1 cellular context compared by ENCODE assay signal in the genomic region with DNA sequence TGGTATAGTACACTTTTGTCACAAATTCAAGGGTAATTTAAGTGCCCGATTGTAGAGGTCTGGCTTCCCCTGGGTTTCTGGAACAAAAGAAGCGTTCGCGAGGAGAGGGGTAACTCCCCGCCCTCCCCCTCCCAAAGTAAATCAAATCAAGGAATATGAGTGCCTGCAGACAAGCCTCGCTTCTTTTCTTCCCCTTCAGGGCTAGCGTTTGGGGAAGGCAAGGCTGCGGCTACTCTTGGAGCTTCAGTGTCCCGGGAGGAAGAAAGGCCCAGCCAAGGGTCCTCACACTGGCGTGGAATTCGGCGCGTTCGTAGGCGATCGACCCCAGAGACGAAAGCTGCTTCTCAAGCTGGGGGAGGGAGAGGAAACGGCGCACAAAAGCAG.
TF ChIP-seq lines count a peak whose summit lies in the region.

No MANE protein-coding gene starts in this region.

TF ChIP-seq in HepG2, 621 proteins besides CTCF, POLR2A, EP300 and RAD21 (continued from another document):
- TF ChIP-seq, protein P1, sequence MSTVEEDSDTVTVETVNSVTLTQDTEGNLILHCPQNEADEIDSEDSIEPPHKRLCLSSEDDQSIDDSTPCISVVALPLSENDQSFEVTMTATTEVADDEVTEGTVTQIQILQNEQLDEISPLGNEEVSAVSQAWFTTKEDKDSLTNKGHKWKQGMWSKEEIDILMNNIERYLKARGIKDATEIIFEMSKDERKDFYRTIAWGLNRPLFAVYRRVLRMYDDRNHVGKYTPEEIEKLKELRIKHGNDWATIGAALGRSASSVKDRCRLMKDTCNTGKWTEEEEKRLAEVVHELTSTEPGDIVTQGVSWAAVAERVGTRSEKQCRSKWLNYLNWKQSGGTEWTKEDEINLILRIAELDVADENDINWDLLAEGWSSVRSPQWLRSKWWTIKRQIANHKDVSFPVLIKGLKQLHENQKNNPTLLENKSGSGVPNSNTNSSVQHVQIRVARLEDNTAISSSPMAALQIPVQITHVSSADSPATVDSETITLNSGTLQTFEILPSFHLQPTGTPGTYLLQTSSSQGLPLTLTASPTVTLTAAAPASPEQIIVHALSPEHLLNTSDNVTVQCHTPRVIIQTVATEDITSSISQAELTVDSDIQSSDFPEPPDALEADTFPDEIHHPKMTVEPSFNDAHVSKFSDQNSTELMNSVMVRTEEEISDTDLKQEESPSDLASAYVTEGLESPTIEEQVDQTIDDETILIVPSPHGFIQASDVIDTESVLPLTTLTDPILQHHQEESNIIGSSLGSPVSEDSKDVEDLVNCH (CRISPR knock-in tag; IDR thresholded peaks at IDR 0.05): no peak
- TF ChIP-seq FOXP1 (IDR thresholded peaks at IDR 0.05) (no peak), FOXP1 (CRISPR knock-in tag; IDR thresholded peaks at IDR 0.05) (no peak), ZNF781 (CRISPR knock-in tag; IDR thresholded peaks at IDR 0.05; ENCODE audit: borderline replicate concordance, not compliant biosample characterization) (peak; percentile 14), ZNF235 (CRISPR knock-in tag; IDR thresholded peaks at IDR 0.05; ENCODE audit: borderline replicate concordance) (no peak), CREB1 (IDR thresholded peaks at IDR 0.05) (no peak), CREB1 (CRISPR knock-in tag; IDR thresholded peaks at IDR 0.05) (no peak; the same call in 1 of the 2 replicates), CHD2 (IDR thresholded peaks at IDR 0.05; ENCODE audit: low read depth, low read length) (no peak), GATAD2A (CRISPR knock-in tag; IDR thresholded peaks at IDR 0.05) (no peak), ZNF709 (CRISPR knock-in tag; IDR thresholded peaks at IDR 0.05) (0 out of 2 replicates have a peak, but pooled peaks have one; percentile 16), ZMAT3 (CRISPR knock-in tag; conservative IDR thresholded peaks at IDR 0.05) (0 out of 2 replicates have a peak, but pooled peaks have one; percentile 62)
